7 cellular contexts compared by ENCODE assay signal in the genomic region with DNA sequence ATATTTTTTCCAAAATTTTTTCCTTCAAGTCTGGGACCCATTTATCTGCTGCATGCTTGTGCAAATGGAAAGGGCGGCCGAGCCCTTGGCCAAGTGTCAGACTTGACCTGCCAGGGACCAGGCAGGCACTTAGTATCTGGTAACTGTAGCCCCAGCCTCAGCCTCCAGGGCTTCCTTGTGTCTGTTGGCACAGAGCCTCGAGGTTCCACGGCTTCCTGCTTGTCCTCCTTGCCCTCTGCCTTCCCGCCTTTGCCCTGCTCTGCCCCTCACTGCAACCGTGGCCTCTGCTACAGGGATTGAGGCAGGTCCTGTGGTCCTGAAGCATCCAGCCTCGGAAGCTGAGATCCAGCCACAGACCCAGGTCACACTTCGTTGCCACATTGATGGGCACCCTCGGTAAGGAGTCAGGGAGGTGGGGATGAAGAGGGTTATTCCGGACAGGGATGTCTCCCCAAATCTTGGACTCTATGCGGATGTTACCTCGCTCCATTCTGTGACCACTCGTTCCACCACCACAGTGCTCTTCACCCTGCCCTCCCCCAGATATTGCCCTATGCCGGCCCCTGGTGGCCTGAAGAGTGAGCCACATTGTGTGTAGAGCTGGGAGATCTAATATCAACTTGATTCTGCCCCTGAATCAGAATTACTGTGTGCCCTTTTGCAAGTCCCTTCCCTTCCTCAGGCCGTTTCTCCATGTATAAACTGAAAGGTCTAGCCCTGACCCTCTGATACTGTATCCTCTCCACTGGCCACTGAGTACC. TPM values are rescaled to one million over a fixed set of nuclear protein-coding genes. Genes with fewer than 3 reads are reported as not detected.
DNase-seq lines count a peak whose midpoint lies in the region; FAIRE-seq and TF ChIP-seq lines count a peak whose summit lies in the region.

No MANE protein-coding gene starts in this region.

- peak; percentile 43 for DNase-seq in GM12865 (ENCODE audit: low read depth)
- DNase-seq in MV-4-11 (lab: John Stamatoyannopoulos, UW): peak; percentile 23
- peak; percentile 71 to 81 for DNase-seq in T47D (ENCODE audit: low read depth in 1 of 2, low spot score in 1 of 2)
- peak; percentile 30 to 70 for DNase-seq in lung microvascular endothelial cell (ENCODE audit: low read depth in 2 of 2)
- DNase-seq in NCI-H2171 (lab: John Stamatoyannopoulos, UW): no peak
- DNase-seq in frontal cortex (ENCODE audit: low spot score in 2 of 2): no peak
- no peak for DNase-seq in RCC 7860 (ENCODE audit: low spot score)

- TF ChIP-seq CTCF in GM12865 (IDR thresholded peaks at IDR 0.05; ENCODE audit: insufficient read depth, low read depth, low read length, missing control alignments): peak; percentile 49

- in situ Hi-C loops in T47D (cut with HindIII; ENCODE audit: low pct_unique_long_range_greater_than_20kb, low sequenced_read_pairs): no loop called here

- FAIRE-seq in frontal cortex (lab: Jason Lieb, UNC) (no peak), RCC 7860 (lab: Jason Lieb, UNC) (no peak)

- no peak overlapping the region for H3K4me3 ChIP-seq in GM12865 (ENCODE audit: low read depth, low read length)

RNA-seq across cellular contexts. Expression of gene SRF, which starts 41.5 kb away (rescaled TPM):
- 8.3 and 12.7 TPM in 2 replicates for total RNA-seq in lung microvascular endothelial cell
- 9.8 TPM for total RNA-seq in frontal cortex

RNA-seq across cellular contexts. Expression of gene CUL9, which starts 52.4 kb away (rescaled TPM):
- total RNA-seq in lung microvascular endothelial cell (11.6 and 19.6 TPM in 2 replicates), frontal cortex (22.0 TPM)

RNA-seq across cellular contexts. Expression of gene PTK7, which starts 53.5 kb away (rescaled TPM):
- total RNA-seq in lung microvascular endothelial cell (17.2 and 26.8 TPM in 2 replicates), frontal cortex (16.7 TPM)

Comparison
In these comparisons a context has a peak if more than half of its experiments do, and no peak if none do; other contexts are left out.
1. DNase-seq: peak in GM12865 (single experiment), MV-4-11 (single experiment), T47D (2 of 2) and lung microvascular endothelial cell (2 of 2); none in NCI-H2171 (single experiment), frontal cortex (0 of 2) and RCC 7860 (single experiment).